Comparison of ENCODE assay signal across 20 cellular contexts in genomic region chr5:2167671-2168070, GRCh38.
A peak's percentile ranks its signal among the peaks of the same experiment; 100 is the strongest.
DNase-seq lines count a peak whose midpoint lies in the region; TF ChIP-seq lines count a peak whose summit lies in the region.
"Had no signal": no experiment of that assay in that cellular context is flagged by ENCODE, and none has a peak within 500 bp of the region (broad histone marks: within the 10 kb centered on the region; RNA-seq: fewer than 3 reads in every experiment).

No MANE protein-coding gene starts in this region.

- no peaks in the 10 kb centered on the region for H3K9me3 ChIP-seq in spleen
- H3K9me3 ChIP-seq: BLaER1, Caco-2, HAP-1 had no signal

- no peaks in the 10 kb centered on the region for H3K4me1 Mint-ChIP-seq in immature natural killer cell
- H3K4me1 Mint-ChIP-seq: B cell; CD4-positive, CD25-positive, alpha-beta regulatory T cell had no signal

- no peaks in the 10 kb centered on the region for H3K4me1 ChIP-seq in spleen
- H3K4me1 ChIP-seq: Caco-2, HAP-1 had no signal

- in situ Hi-C loops in G401 (cut with HindIII; ENCODE audit: low sequenced_read_pairs) = no loop called here

- H3K4me3 Mint-ChIP-seq in immature natural killer cell = no peak overlapping the region
- H3K4me3 Mint-ChIP-seq: B cell; CD4-positive, CD25-positive, alpha-beta regulatory T cell; CD8-positive, alpha-beta T cell; GM23338; HFFc6 had no signal

- no peak for TF ChIP-seq POLR2A in spleen (IDR thresholded peaks at IDR 0.05)

- TF ChIP-seq CTCF in spleen (IDR thresholded peaks at IDR 0.05 in 8 of 11, conservative IDR thresholded peaks at IDR 0.05 in 3 of 11) = no peak

- DNase-seq in G401 (ENCODE audit: low spot score) (peak; percentile 45), cerebellar cortex (ENCODE audit: low spot score) (peak; percentile 36), mesenteric fat pad (ENCODE audit: low spot score) (peak; percentile 39), spleen (peak; percentile 50), cerebellar nuclear complex (lab: John Stamatoyannopoulos, UW) (no peak), immature natural killer cell (no peak), AG08396 (ENCODE audit: low spot score) (no peak)
- DNase-seq: Caco-2; CD4-positive, CD25-positive, alpha-beta regulatory T cell; CD8-positive, alpha-beta T cell; DMS153; DND-41; GDM1; HFFc6 had no signal

- H3K27ac ChIP-seq in spleen = no peak overlapping the region
- H3K27ac ChIP-seq: BLaER1, C4-2B had no signal

- H3K27me3 ChIP-seq in spleen (replicated peaks in 1 of 7) = peaks cover 0 to 31% (median 0%) of the 10 kb centered on the region in 7 donors
- H3K27me3 ChIP-seq: BLaER1 had no signal

- H3K4me3 ChIP-seq in spleen = no peak overlapping the region
- H3K4me3 ChIP-seq: BLaER1, GM12878, GM23338, HAP-1 had no signal

- no peaks in the 10 kb centered on the region for H3K36me3 ChIP-seq in spleen
- H3K36me3 ChIP-seq: BLaER1, HAP-1 had no signal

- 82 to 92% (median 85%) methylated on average over 11 of the region's 11 CpGs for WGBS in spleen, 5 donors

- H3K27me3 Mint-ChIP-seq in immature natural killer cell (ENCODE audit: low read depth in 3 of 3) = peaks cover 3 to 5% (median 4%) of the 10 kb centered on the region in 3 donors

- no peaks in the 10 kb centered on the region for H3K9me3 Mint-ChIP-seq in immature natural killer cell
- H3K9me3 Mint-ChIP-seq: CD8-positive, alpha-beta T cell; GM23338 had no signal

- H3K27ac Mint-ChIP-seq in immature natural killer cell = no peak overlapping the region
- H3K27ac Mint-ChIP-seq: B cell; CD4-positive, CD25-positive, alpha-beta regulatory T cell; CD8-positive, alpha-beta T cell; GM23338; HFFc6 had no signal

- intact Hi-C loops in spleen (cut with DNase I; ENCODE audit: low total_unique reads) = no loop called here

- H3K36me3 Mint-ChIP-seq in immature natural killer cell = no peaks in the 10 kb centered on the region
- H3K36me3 Mint-ChIP-seq: CD4-positive, CD25-positive, alpha-beta regulatory T cell; CD8-positive, alpha-beta T cell had no signal

Comparison
In these comparisons a context has a peak if more than half of its experiments do, and no peak if none do; other contexts are left out.
1. DNase-seq: peak in G401 (single experiment), cerebellar cortex (single experiment), mesenteric fat pad (single experiment) and spleen (single experiment); none in cerebellar nuclear complex (0 of 2), immature natural killer cell (0 of 3) and AG08396 (single experiment).